1 cellular context compared by ENCODE assay signal in the genomic region with DNA sequence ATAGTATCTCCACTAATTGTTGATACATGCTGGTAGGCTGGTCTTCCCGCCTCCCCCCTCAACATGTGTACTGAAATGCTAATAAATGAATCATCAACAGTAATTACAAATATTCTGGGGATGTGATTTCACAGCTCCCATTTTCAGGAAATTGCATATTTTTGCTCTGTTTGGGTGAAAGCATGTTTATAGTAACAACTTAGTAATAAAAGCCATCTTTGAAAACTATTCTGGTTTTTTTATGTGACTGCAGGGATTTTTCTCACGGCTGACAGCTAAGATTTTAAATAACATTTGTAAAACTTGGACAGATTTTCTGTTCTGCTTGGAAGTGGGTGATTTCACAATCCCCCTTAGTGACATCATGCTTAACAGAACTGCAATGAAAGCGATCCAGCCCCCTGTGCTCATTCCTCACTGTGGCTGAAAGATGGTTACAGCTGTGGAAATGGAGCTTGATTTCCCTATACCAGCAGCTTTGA.
TF ChIP-seq lines count a peak whose summit lies in the region.

No MANE protein-coding gene starts in this region.

TF ChIP-seq in K562, 482 proteins besides CTCF, POLR2A, EP300 and RAD21 (continued from another document):
- TF ChIP-seq, protein P1, sequence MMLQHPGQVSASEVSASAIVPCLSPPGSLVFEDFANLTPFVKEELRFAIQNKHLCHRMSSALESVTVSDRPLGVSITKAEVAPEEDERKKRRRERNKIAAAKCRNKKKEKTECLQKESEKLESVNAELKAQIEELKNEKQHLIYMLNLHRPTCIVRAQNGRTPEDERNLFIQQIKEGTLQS (IDR thresholded peaks at IDR 0.05), result peak; percentile 25; the same call in 1 of the 2 replicates
- TF ChIP-seq, protein P1 (CRISPR knock-in tag; conservative IDR thresholded peaks at IDR 0.05), result no peak
- no peak for TF ChIP-seq MAFK (IDR thresholded peaks at IDR 0.05; ENCODE audit: low read length)
